ENCODE assay signal across 9 cellular contexts in genomic region chrX:13028871-13029336, GRCh38. TPM values are rescaled to one million over a fixed set of nuclear protein-coding genes. Genes with fewer than 3 reads are reported as not detected.
A peak's percentile ranks its signal among the peaks of the same experiment; 100 is the strongest.
DNase-seq lines count a peak whose midpoint lies in the region; ATAC-seq and TF ChIP-seq lines count a peak whose summit lies in the region.
"Had no signal": no experiment of that assay in that cellular context is flagged by ENCODE, and none has a peak within 500 bp of the region (broad histone marks: within the 10 kb centered on the region; RNA-seq: fewer than 3 reads in every experiment).

No MANE protein-coding gene starts in this region.

- DNase-seq in Caki2 (ENCODE audit: low read depth): peak; percentile 54
- peak; percentile 74 for DNase-seq in M059J (ENCODE audit: low read depth)
- DNase-seq in colonic mucosa: no peak
- no peak for DNase-seq in nephron progenitor cell
- DNase-seq in NCI-H1436 treated with DMSO at 0.1 percent for 48 hours (lab: John Stamatoyannopoulos, UW): no peak
- DNase-seq in suprapubic skin (ENCODE audit: low spot score in 2 of 2): no peak
- DNase-seq in hepatic stellate cell (ENCODE audit: low spot score): no peak
- DNase-seq: NCI-H2029 treated with DMSO at 0.1 percent for 48 hours had no signal

- H3K27me3 Mint-ChIP-seq in nephron progenitor cell (ENCODE audit: low read depth, poor library complexity): no peaks in the 10 kb centered on the region

- peaks cover 22% of the 10 kb centered on the region for H3K9me3 Mint-ChIP-seq in nephron progenitor cell

- H3K4me3 ChIP-seq in colonic mucosa: no peak overlapping the region
- H3K4me3 ChIP-seq in suprapubic skin: no peak overlapping the region

- H3K36me3 ChIP-seq in colonic mucosa (no peaks in the 10 kb centered on the region), suprapubic skin (no peaks in the 10 kb centered on the region)

- in situ Hi-C loops in Caki2 (cut with HindIII; ENCODE audit: low pct_unique_long_range_greater_than_20kb, low sequenced_read_pairs): no loop called here

- no peak for TF ChIP-seq POLR2A in suprapubic skin (IDR thresholded peaks at IDR 0.05)

- peaks cover 35% of the 10 kb centered on the region for H3K4me1 Mint-ChIP-seq in nephron progenitor cell

- TF ChIP-seq EP300 in suprapubic skin (IDR thresholded peaks at IDR 0.05): no peak

- H3K27ac Mint-ChIP-seq in nephron progenitor cell: peak overlapping the region; percentile 47

- H3K36me3 Mint-ChIP-seq in nephron progenitor cell (ENCODE audit: low read depth): no peaks in the 10 kb centered on the region

- no peaks in the 10 kb centered on the region for H3K27me3 ChIP-seq in colonic mucosa
- no peaks in the 10 kb centered on the region for H3K27me3 ChIP-seq in suprapubic skin

- H3K27ac ChIP-seq in colonic mucosa (peak overlapping the region; percentile 72), suprapubic skin (no peak overlapping the region)

- intact Hi-C loops in colonic mucosa (cut with DNase I): no loop called here

- ATAC-seq in GM21515 (IDR thresholded peaks at IDR 0.05; ENCODE audit: unreplicated experiment): no peak

- H3K9ac ChIP-seq in colonic mucosa (ENCODE audit: low read depth in 2 of 2, low read length in 2 of 2): peak overlapping the region in 1 of 2 donors; percentile 57

- H3K9me3 ChIP-seq in colonic mucosa (no peaks in the 10 kb centered on the region), suprapubic skin (no peaks in the 10 kb centered on the region)

- 62% methylated on average over 1 of the region's 1 CpG for WGBS in suprapubic skin

- H3K4me3 Mint-ChIP-seq in nephron progenitor cell: no peak overlapping the region

- H3K4me1 ChIP-seq in colonic mucosa: no peaks in the 10 kb centered on the region
- peaks cover 20% of the 10 kb centered on the region for H3K4me1 ChIP-seq in suprapubic skin

- TF ChIP-seq CTCF in colonic mucosa (IDR thresholded peaks at IDR 0.05): no peak
- no peak for TF ChIP-seq CTCF in nephron progenitor cell (IDR thresholded peaks at IDR 0.05)
- no peak for TF ChIP-seq CTCF in suprapubic skin (IDR thresholded peaks at IDR 0.05)

RNA-seq across cellular contexts. Expression of gene FAM9C, which starts 15.5 kb away (rescaled TPM):
- not detected in 2 replicates for total RNA-seq in Caki2 (2014; rRNA removed; shearing (Covaris generic); ENCODE audit: low replicate concordance)
- not detected in 2 replicates for total RNA-seq in M059J (2014; rRNA removed; shearing (Covaris generic))
- not detected for total RNA-seq in colonic mucosa
- not detected for total RNA-seq in suprapubic skin

RNA-seq across cellular contexts. Expression of gene TMSB4X, which starts 54.0 kb away (rescaled TPM):
- total RNA-seq in Caki2 (2014; rRNA removed; shearing (Covaris generic); ENCODE audit: low replicate concordance): 998 and 1,178 TPM in 2 replicates
- total RNA-seq in M059J (2014; rRNA removed; shearing (Covaris generic)): 5,809 and 7,639 TPM in 2 replicates
- total RNA-seq in colonic mucosa (1,000 to 10,000 TPM; 3,844 to 4,288 TPM), suprapubic skin (1,000 to 10,000 TPM in 3 of 4 donors, 100 to 1,000 TPM in 1; 880 to 1,466 (median 1,228) TPM)

Comparison
In these comparisons a context has a peak if more than half of its experiments do, and no peak if none do; other contexts are left out.
1. DNase-seq: peak in Caki2 (single experiment) and M059J (single experiment); none in colonic mucosa (single experiment), nephron progenitor cell (single experiment), NCI-H1436 treated with DMSO at 0.1 percent for 48 hours (single experiment), suprapubic skin (0 of 2) and hepatic stellate cell (single experiment).